Comparison of ENCODE assay signal across 2 cellular contexts in genomic region chr1:201771466-201771865, GRCh38.
TF ChIP-seq lines count a peak whose summit lies in the region.

No MANE protein-coding gene starts in this region.

TF ChIP-seq in SK-N-SH, 30 proteins besides CTCF, POLR2A, EP300 and RAD21:
- TF ChIP-seq GATA2 (CRISPR knock-in tag; IDR thresholded peaks at IDR 0.05) (no peak), FOXM1 (IDR thresholded peaks at IDR 0.05; ENCODE audit: low read depth) (no peak)
TF ChIP-seq in SK-N-SH: peak in this region for 0.

TF ChIP-seq in SK-N-SH treated with all-trans-retinoic acid at 6 μM for 48 hours, 23 proteins besides CTCF, POLR2A, EP300 and RAD21:
- TF ChIP-seq ARNTL (CRISPR knock-in tag; IDR thresholded peaks at IDR 0.05; ENCODE audit: borderline replicate concordance, low read depth) = no peak
- no peak for TF ChIP-seq ZNF565 (CRISPR knock-in tag; conservative IDR thresholded peaks at IDR 0.05; ENCODE audit: low read depth)
- TF ChIP-seq GLIS3 (CRISPR knock-in tag; IDR thresholded peaks at IDR 0.05) = no peak
- TF ChIP-seq ZNF8 (CRISPR knock-in tag; IDR thresholded peaks at IDR 0.05) = no peak
- TF ChIP-seq BACH2 (CRISPR knock-in tag; IDR thresholded peaks at IDR 0.05; ENCODE audit: borderline replicate concordance) = no peak
- no peak for TF ChIP-seq RARB (CRISPR knock-in tag; IDR thresholded peaks at IDR 0.05)
- TF ChIP-seq OSR1 (CRISPR knock-in tag; IDR thresholded peaks at IDR 0.05) = no peak
- TF ChIP-seq CSRNP3 (CRISPR knock-in tag; IDR thresholded peaks at IDR 0.05) = no peak
- TF ChIP-seq PATZ1 (CRISPR knock-in tag; IDR thresholded peaks at IDR 0.05; ENCODE audit: borderline replicate concordance) = no peak
- TF ChIP-seq TCF4 (CRISPR knock-in tag; IDR thresholded peaks at IDR 0.05; ENCODE audit: borderline replicate concordance) = no peak
- no peak for TF ChIP-seq ZC3H10 (CRISPR knock-in tag; IDR thresholded peaks at IDR 0.05)
- TF ChIP-seq ZFP30 (CRISPR knock-in tag; IDR thresholded peaks at IDR 0.05) = no peak
TF ChIP-seq in SK-N-SH treated with all-trans-retinoic acid at 6 μM for 48 hours: peak in this region for 0.
